In the genomic region with DNA sequence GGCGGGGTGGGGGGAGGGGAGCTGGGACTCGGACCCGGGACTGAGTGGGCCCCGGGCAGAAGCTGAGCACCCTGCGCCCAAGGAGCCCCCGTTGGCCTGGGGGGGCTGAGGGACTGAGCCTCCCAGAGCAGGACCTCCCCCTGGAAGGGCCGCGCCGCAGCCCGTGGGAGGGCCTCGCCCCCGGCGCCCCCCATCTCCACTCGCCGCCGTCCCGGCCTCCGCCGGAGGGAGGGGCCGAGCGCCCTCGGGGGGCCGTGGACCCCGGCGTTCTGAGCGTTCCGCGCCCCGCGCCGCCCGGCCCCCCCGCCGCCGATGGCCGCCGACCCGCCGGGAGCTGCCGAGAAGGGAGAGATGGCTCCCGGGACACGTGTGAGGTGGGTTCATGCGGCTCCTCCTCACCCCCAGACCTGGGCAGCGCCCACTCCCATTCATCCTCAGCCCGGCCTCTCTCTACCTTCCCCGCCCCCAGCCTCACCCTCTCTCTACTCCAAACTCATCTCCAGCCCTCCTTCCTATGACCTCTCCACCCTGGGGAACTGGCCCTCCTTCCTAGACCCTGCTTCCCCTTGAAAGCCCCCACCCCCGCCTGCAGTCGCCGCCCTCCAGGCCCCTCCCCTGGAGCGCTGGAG, we compare ENCODE assay signal across 2 cellular contexts.
TF ChIP-seq lines count a peak whose summit lies in the region.

No MANE protein-coding gene starts in this region.

TF ChIP-seq in HEK293, 187 proteins besides CTCF, POLR2A, EP300 and RAD21 (continues in another document):
- TF ChIP-seq, protein P1, sequence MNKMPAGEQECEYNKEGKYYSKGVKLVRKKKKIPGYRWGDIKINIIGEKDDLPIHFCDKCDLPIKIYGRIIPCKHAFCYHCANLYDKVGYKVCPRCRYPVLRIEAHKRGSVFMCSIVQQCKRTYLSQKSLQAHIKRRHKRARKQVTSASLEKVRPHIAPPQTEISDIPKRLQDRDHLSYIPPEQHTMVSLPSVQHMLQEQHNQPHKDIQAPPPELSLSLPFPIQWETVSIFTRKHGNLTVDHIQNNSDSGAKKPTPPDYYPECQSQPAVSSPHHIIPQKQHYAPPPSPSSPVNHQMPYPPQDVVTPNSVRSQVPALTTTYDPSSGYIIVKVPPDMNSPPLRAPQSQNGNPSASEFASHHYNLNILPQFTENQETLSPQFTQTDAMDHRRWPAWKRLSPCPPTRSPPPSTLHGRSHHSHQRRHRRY (tag by site-specific recombination; IDR thresholded peaks at IDR 0.05) = no peak
- TF ChIP-seq ZNF335 (tag by site-specific recombination; conservative IDR thresholded peaks at IDR 0.05) (peak; percentile 86), ZNF530 (tag by site-specific recombination; IDR thresholded peaks at IDR 0.05; ENCODE audit: low read depth) (no peak), ZNF292 (tag by site-specific recombination; IDR thresholded peaks at IDR 0.05; ENCODE audit: borderline replicate concordance, low read depth) (no peak), HOXC10 (CRISPR knock-in tag; IDR thresholded peaks at IDR 0.05) (no peak), SETDB1 (IDR thresholded peaks at IDR 0.05; ENCODE audit: insufficient read length, low read length) (no peak), GLIS1 (tag by site-specific recombination; IDR thresholded peaks at IDR 0.05) (peak; percentile 14; the same call in 1 of the 2 replicates), ZNF785 (tag by site-specific recombination; IDR thresholded peaks at IDR 0.05) (0 out of 2 replicates have a peak, but pooled peaks have one; percentile 45), KLF1 (tag by site-specific recombination; IDR thresholded peaks at IDR 0.05) (peak; percentile 63), EGR2 (tag by site-specific recombination; IDR thresholded peaks at IDR 0.05; ENCODE audit: low read depth) (peak; percentile 84), ZNF660 (tag by site-specific recombination; IDR thresholded peaks at IDR 0.05) (no peak), ZFHX2 (tag by site-specific recombination; conservative IDR thresholded peaks at IDR 0.05) (peak; percentile 82), ZNF10 (tag by site-specific recombination; IDR thresholded peaks at IDR 0.05) (no peak), YY1 (tag by site-specific recombination; IDR thresholded peaks at IDR 0.05) (peak; percentile 56; the same call in 1 of the 2 replicates), GFI1B (tag by site-specific recombination; IDR thresholded peaks at IDR 0.05) (no peak), ZNF692 (tag by site-specific recombination; IDR thresholded peaks at IDR 0.05) (peak; percentile 59; the same call in 1 of the 2 replicates), SP3 (tag by site-specific recombination; IDR thresholded peaks at IDR 0.05) (peak; percentile 84), ZNF544 (tag by site-specific recombination; IDR thresholded peaks at IDR 0.05) (no peak), KLF9 (tag by site-specific recombination; IDR thresholded peaks at IDR 0.05; ENCODE audit: low read depth) (peak; percentile 33; the same call in 1 of the 2 replicates), ZNF792 (tag by site-specific recombination; IDR thresholded peaks at IDR 0.05) (no peak), GLIS2 (tag by site-specific recombination; IDR thresholded peaks at IDR 0.05) (peak; percentile 62), ZNF155 (tag by site-specific recombination; IDR thresholded peaks at IDR 0.05) (no peak), ZNF214 (tag by site-specific recombination; IDR thresholded peaks at IDR 0.05; ENCODE audit: borderline replicate concordance) (no peak), ZBTB7A (tag by site-specific recombination; IDR thresholded peaks at IDR 0.05; ENCODE audit: low read depth) (no peak), WT1 (tag by site-specific recombination; IDR thresholded peaks at IDR 0.05) (peak; percentile 30; the same call in 1 of the 2 replicates), ZIC2 (tag by site-specific recombination; IDR thresholded peaks at IDR 0.05) (peak; percentile 49)
- TF ChIP-seq, protein P2, sequence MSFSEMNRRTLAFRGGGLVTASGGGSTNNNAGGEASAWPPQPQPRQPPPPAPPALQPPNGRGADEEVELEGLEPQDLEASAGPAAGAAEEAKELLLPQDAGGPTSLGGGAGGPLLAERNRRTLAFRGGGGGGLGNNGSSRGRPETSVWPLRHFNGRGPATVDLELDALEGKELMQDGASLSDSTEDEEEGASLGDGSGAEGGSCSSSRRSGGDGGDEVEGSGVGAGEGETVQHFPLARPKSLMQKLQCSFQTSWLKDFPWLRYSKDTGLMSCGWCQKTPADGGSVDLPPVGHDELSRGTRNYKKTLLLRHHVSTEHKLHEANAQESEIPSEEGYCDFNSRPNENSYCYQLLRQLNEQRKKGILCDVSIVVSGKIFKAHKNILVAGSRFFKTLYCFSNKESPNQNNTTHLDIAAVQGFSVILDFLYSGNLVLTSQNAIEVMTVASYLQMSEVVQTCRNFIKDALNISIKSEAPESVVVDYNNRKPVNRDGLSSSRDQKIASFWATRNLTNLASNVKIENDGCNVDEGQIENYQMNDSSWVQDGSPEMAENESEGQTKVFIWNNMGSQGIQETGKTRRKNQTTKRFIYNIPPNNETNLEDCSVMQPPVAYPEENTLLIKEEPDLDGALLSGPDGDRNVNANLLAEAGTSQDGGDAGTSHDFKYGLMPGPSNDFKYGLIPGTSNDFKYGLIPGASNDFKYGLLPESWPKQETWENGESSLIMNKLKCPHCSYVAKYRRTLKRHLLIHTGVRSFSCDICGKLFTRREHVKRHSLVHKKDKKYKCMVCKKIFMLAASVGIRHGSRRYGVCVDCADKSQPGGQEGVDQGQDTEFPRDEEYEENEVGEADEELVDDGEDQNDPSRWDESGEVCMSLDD (tag by site-specific recombination; IDR thresholded peaks at IDR 0.05) = no peak
- TF ChIP-seq, protein P3, sequence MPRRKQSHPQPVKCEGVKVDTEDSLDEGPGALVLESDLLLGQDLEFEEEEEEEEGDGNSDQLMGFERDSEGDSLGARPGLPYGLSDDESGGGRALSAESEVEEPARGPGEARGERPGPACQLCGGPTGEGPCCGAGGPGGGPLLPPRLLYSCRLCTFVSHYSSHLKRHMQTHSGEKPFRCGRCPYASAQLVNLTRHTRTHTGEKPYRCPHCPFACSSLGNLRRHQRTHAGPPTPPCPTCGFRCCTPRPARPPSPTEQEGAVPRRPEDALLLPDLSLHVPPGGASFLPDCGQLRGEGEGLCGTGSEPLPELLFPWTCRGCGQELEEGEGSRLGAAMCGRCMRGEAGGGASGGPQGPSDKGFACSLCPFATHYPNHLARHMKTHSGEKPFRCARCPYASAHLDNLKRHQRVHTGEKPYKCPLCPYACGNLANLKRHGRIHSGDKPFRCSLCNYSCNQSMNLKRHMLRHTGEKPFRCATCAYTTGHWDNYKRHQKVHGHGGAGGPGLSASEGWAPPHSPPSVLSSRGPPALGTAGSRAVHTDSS (tag by site-specific recombination; IDR thresholded peaks at IDR 0.05) = 0 out of 2 replicates have a peak, but pooled peaks have one; percentile 20

TF ChIP-seq in HepG2, 621 proteins besides CTCF, POLR2A, EP300 and RAD21 (continues in another document):
- 0 out of 2 replicates have a peak, but pooled peaks have one; percentile 7 for TF ChIP-seq PCBP1 (IDR thresholded peaks at IDR 0.05; ENCODE audit: borderline replicate concordance, low read depth, low read length)
- TF ChIP-seq, protein P4, sequence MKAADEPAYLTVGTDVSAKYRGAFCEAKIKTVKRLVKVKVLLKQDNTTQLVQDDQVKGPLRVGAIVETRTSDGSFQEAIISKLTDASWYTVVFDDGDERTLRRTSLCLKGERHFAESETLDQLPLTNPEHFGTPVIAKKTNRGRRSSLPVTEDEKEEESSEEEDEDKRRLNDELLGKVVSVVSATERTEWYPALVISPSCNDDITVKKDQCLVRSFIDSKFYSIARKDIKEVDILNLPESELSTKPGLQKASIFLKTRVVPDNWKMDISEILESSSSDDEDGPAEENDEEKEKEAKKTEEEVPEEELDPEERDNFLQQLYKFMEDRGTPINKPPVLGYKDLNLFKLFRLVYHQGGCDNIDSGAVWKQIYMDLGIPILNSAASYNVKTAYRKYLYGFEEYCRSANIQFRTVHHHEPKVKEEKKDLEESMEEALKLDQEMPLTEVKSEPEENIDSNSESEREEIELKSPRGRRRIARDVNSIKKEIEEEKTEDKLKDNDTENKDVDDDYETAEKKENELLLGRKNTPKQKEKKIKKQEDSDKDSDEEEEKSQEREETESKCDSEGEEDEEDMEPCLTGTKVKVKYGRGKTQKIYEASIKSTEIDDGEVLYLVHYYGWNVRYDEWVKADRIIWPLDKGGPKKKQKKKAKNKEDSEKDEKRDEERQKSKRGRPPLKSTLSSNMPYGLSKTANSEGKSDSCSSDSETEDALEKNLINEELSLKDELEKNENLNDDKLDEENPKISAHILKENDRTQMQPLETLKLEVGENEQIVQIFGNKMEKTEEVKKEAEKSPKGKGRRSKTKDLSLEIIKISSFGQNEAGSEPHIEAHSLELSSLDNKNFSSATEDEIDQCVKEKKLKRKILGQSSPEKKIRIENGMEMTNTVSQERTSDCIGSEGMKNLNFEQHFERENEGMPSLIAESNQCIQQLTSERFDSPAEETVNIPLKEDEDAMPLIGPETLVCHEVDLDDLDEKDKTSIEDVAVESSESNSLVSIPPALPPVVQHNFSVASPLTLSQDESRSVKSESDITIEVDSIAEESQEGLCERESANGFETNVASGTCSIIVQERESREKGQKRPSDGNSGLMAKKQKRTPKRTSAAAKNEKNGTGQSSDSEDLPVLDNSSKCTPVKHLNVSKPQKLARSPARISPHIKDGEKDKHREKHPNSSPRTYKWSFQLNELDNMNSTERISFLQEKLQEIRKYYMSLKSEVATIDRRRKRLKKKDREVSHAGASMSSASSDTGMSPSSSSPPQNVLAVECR (CRISPR knock-in tag; IDR thresholded peaks at IDR 0.05; ENCODE audit: borderline replicate concordance) = 0 out of 2 replicates have a peak, but pooled peaks have one; percentile 14
- TF ChIP-seq, protein P5, sequence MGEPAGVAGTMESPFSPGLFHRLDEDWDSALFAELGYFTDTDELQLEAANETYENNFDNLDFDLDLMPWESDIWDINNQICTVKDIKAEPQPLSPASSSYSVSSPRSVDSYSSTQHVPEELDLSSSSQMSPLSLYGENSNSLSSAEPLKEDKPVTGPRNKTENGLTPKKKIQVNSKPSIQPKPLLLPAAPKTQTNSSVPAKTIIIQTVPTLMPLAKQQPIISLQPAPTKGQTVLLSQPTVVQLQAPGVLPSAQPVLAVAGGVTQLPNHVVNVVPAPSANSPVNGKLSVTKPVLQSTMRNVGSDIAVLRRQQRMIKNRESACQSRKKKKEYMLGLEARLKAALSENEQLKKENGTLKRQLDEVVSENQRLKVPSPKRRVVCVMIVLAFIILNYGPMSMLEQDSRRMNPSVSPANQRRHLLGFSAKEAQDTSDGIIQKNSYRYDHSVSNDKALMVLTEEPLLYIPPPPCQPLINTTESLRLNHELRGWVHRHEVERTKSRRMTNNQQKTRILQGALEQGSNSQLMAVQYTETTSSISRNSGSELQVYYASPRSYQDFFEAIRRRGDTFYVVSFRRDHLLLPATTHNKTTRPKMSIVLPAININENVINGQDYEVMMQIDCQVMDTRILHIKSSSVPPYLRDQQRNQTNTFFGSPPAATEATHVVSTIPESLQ (CRISPR knock-in tag; conservative IDR thresholded peaks at IDR 0.05) = no peak
- TF ChIP-seq TEAD3 (CRISPR knock-in tag; optimal IDR thresholded peaks at IDR 0.05; ENCODE audit: borderline replicate concordance) = no peak
- no peak for TF ChIP-seq CBX5 (CRISPR knock-in tag; IDR thresholded peaks at IDR 0.05; ENCODE audit: borderline replicate concordance)
- 0 out of 2 replicates have a peak, but pooled peaks have one; percentile 28 for TF ChIP-seq MAZ (IDR thresholded peaks at IDR 0.05; ENCODE audit: borderline replicate concordance, low read depth, low read length)
- no peak for TF ChIP-seq MAZ (CRISPR knock-in tag; IDR thresholded peaks at IDR 0.05; ENCODE audit: low read depth)
- TF ChIP-seq, protein P6, sequence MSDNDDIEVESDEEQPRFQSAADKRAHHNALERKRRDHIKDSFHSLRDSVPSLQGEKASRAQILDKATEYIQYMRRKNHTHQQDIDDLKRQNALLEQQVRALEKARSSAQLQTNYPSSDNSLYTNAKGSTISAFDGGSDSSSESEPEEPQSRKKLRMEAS (IDR thresholded peaks at IDR 0.05) = 0 out of 2 replicates have a peak, but pooled peaks have one; percentile 37
- TF ChIP-seq THAP11 (CRISPR knock-in tag; IDR thresholded peaks at IDR 0.05) = 0 out of 2 replicates have a peak, but pooled peaks have one; percentile 19
- 0 out of 2 replicates have a peak, but pooled peaks have one; percentile 30 for TF ChIP-seq ZNF749 (CRISPR knock-in tag; IDR thresholded peaks at IDR 0.05; ENCODE audit: borderline replicate concordance)
- TF ChIP-seq POGK (CRISPR knock-in tag; conservative IDR thresholded peaks at IDR 0.05) = 0 out of 2 replicates have a peak, but pooled peaks have one; percentile 23
- TF ChIP-seq YY1 (IDR thresholded peaks at IDR 0.05; ENCODE audit: insufficient read depth, insufficient replicate concordance, low read depth, low read length) = peak; percentile 59
- TF ChIP-seq, protein P7, sequence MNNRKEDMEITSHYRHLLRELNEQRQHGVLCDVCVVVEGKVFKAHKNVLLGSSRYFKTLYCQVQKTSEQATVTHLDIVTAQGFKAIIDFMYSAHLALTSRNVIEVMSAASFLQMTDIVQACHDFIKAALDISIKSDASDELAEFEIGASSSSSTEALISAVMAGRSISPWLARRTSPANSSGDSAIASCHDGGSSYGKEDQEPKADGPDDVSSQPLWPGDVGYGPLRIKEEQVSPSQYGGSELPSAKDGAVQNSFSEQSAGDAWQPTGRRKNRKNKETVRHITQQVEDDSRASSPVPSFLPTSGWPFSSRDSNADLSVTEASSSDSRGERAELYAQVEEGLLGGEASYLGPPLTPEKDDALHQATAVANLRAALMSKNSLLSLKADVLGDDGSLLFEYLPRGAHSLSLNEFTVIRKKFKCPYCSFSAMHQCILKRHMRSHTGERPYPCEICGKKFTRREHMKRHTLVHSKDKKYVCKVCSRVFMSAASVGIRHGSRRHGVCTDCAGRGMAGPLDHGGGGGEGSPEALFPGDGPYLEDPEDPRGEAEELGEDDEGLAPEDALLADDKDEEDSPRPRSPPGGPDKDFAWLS (CRISPR knock-in tag; IDR thresholded peaks at IDR 0.05; ENCODE audit: borderline replicate concordance) = no peak
- peak; percentile 10 for TF ChIP-seq HNRNPK (IDR thresholded peaks at IDR 0.05; ENCODE audit: low read depth, low read length, poor library complexity, severe bottlenecking)
- TF ChIP-seq, protein P8, sequence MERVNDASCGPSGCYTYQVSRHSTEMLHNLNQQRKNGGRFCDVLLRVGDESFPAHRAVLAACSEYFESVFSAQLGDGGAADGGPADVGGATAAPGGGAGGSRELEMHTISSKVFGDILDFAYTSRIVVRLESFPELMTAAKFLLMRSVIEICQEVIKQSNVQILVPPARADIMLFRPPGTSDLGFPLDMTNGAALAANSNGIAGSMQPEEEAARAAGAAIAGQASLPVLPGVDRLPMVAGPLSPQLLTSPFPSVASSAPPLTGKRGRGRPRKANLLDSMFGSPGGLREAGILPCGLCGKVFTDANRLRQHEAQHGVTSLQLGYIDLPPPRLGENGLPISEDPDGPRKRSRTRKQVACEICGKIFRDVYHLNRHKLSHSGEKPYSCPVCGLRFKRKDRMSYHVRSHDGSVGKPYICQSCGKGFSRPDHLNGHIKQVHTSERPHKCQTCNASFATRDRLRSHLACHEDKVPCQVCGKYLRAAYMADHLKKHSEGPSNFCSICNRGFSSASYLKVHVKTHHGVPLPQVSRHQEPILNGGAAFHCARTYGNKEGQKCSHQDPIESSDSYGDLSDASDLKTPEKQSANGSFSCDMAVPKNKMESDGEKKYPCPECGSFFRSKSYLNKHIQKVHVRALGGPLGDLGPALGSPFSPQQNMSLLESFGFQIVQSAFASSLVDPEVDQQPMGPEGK (CRISPR knock-in tag; IDR thresholded peaks at IDR 0.05) = peak; percentile 77
